Comparison of ENCODE assay signal across 9 cellular contexts in the genomic region with DNA sequence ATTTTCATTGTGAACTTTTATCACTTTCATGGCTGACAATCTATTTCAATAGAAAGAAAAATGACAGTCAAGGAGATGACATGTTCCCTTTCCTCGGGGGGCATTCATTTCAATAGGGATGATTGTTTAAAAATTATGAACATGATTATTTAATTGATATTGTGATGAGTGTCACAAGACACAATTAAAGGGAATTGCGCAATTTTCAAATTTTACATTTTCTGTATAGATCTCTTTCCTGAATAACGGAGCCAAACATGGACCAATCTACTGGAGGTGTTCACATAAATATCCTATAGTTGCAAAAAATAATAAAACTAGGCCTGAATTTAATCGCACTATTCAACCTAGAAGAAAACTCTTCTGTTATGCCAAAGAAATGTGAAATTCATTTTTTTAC.
"Had no signal": no experiment of that assay in that cellular context is flagged by ENCODE, and none has a peak within 500 bp of the region (broad histone marks: within the 10 kb centered on the region; RNA-seq: fewer than 3 reads in every experiment).

No MANE protein-coding gene starts in this region.

- H3K9me3 Mint-ChIP-seq: H9 had no signal

- H3K9ac ChIP-seq: GM23248 had no signal

- H3K4me3 ChIP-seq: GM23248, K562 had no signal

- H3K4me1 Mint-ChIP-seq: IgD-negative memory B cell had no signal

- ATAC-seq: K562 had no signal

- H3K27me3 Mint-ChIP-seq: IgD-negative memory B cell had no signal

- H3K4me3 Mint-ChIP-seq: H9, IgD-negative memory B cell had no signal

- H3K27ac ChIP-seq: GM23248, HL-60 had no signal

- H3K27ac Mint-ChIP-seq: IgD-negative memory B cell had no signal

- H2AFZ ChIP-seq: GM23248 had no signal

- H3K36me3 Mint-ChIP-seq: IgD-negative memory B cell had no signal

- DNase-seq: GM23248, GOT3, H9, HCEC 1CT, KG1 had no signal

- FAIRE-seq: H54, K562 had no signal
